1 cellular context compared by ENCODE assay signal in genomic region chr16:58850627-58851024, GRCh38.
TF ChIP-seq lines count a peak whose summit lies in the region.

No MANE protein-coding gene starts in this region.

TF ChIP-seq in GM23338, 12 proteins besides CTCF, POLR2A, EP300 and RAD21 (continued from another document):
- TF ChIP-seq ETS1 (IDR thresholded peaks at IDR 0.05): no peak
- no peak for TF ChIP-seq EZH2 (IDR thresholded peaks at IDR 0.05; ENCODE audit: low read depth, unreplicated experiment)
- no peak for TF ChIP-seq ZNF331 (CRISPR knock-in tag; IDR thresholded peaks at IDR 0.05; ENCODE audit: low read depth)
